Comparison of ENCODE assay signal across 14 cellular contexts in the genomic region with DNA sequence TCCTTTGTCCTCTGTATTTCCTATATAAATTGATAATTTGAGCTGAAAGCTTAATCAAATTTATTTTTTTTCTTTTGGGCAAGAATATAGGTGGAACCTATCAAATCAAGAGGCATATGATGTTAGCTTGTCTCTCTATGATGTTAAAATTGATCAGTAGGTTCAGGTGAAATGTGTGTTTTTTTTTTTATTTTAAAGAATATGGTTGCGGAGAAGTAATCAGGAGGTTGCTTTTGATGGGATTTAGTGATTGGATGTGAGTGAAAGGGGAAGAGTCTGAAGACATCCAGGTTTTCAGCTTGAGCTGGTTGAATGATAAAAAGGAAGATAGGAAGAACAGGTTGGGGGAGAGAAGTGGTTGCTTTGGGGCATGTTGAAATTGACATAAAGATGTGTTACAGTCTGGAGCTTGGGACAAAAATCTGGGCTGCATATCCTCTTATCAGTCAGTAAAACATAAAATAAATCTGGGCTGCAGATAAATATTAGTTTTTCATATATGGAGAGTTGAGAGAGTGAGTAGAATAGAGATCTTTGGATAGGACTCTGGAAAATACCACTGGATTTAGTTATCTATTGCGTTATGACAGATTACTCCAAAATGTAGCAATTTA. TPM values are rescaled to one million over a fixed set of nuclear protein-coding genes. Genes with fewer than 3 reads are reported as not detected.
DNase-seq lines count a peak whose midpoint lies in the region; ATAC-seq, FAIRE-seq and TF ChIP-seq lines count a peak whose summit lies in the region.
"Had no signal": no experiment of that assay in that cellular context is flagged by ENCODE, and none has a peak within 500 bp of the region (broad histone marks: within the 10 kb centered on the region; RNA-seq: fewer than 3 reads in every experiment).

No MANE protein-coding gene starts in this region.

- H3K27me3 ChIP-seq in Panc1 (ENCODE audit: control insufficient read depth, insufficient read depth, low read length) (no peaks in the 10 kb centered on the region), gastroesophageal sphincter (no peaks in the 10 kb centered on the region)
- H3K27me3 ChIP-seq: thyroid gland had no signal

- no peak for ATAC-seq in Panc1
- ATAC-seq in gastroesophageal sphincter = no peak
- no peak for ATAC-seq in stimulated activated effector memory CD8-positive, alpha-beta T cell treated with anti-CD3 and anti-CD28 coated beads, Interleukin-12 subunit alpha, Interleukin-12 subunit beta, amount 100 ng/mL, for 72 hours
- ATAC-seq in GM19328 (IDR thresholded peaks at IDR 0.05; ENCODE audit: unreplicated experiment) = no peak

- intact Hi-C loops in Panc1 (cut with micrococcal nuclease; ENCODE audit: unreplicated experiment) = no loop called here

- no peaks in the 10 kb centered on the region for H3K9me3 ChIP-seq in Panc1 (ENCODE audit: control insufficient read depth, insufficient read depth, low read depth, low read length)
- H3K9me3 ChIP-seq in gastroesophageal sphincter = no peaks in the 10 kb centered on the region
- H3K9me3 ChIP-seq: prostate gland, thyroid gland had no signal

- DNase-seq in Panc1 (ENCODE audit: low read depth, low spot score) (no peak), NCI-H2107 (lab: John Stamatoyannopoulos, UW) (no peak), NCI-H2081 treated with DMSO at 0.1 percent for 48 hours (lab: John Stamatoyannopoulos, UW) (no peak)
- no peak for DNase-seq in stimulated activated effector memory CD8-positive, alpha-beta T cell treated with anti-CD3 and anti-CD28 coated beads, Interleukin-12 subunit alpha, Interleukin-12 subunit beta, amount 100 ng/mL, for 72 hours (ENCODE audit: low spot score in 2 of 2)
- DNase-seq: activated naive CD8-positive, alpha-beta T cell treated with anti-CD3 and anti-CD28 coated beads, Interleukin-2, amount 50 U/mL, for 24 hours; activated T-cell treated with anti-CD3 and anti-CD28 coated beads, Interleukin-2, amount 50 U/mL, for 4 hours; cerebellar nuclear complex; H7 had no signal

- WGBS in gastroesophageal sphincter (ENCODE audit: low coverage in 1 of 2), 2 donors = 72 to 83% methylated on average over 1 to 2 of the region's 2 CpGs

- in situ Hi-C loops in Panc1 (cut with HindIII; ENCODE audit: low pct_unique_long_range_greater_than_20kb, low sequenced_read_pairs) = no loop called here

- no peaks in the 10 kb centered on the region for H3K36me3 Mint-ChIP-seq in stimulated activated effector memory CD8-positive, alpha-beta T cell treated with anti-CD3 and anti-CD28 coated beads, Interleukin-12 subunit alpha, Interleukin-12 subunit beta, amount 100 ng/mL, for 72 hours

- H3K36me3 ChIP-seq in Panc1 (ENCODE audit: control insufficient read depth, insufficient read depth, low read length) = peaks cover 2% of the 10 kb centered on the region; the same call in 1 of the 2 replicates
- no peaks in the 10 kb centered on the region for H3K36me3 ChIP-seq in gastroesophageal sphincter
- H3K36me3 ChIP-seq: prostate gland, thyroid gland had no signal

- BruUV-seq in Panc1 (replicated peaks; lab: Mats Ljungman, UMichigan) = no TSS peak

- TF ChIP-seq CTCF in Panc1 (IDR thresholded peaks at IDR 0.05) (no peak), gastroesophageal sphincter (IDR thresholded peaks at IDR 0.05) (no peak)

- H3K4me3 Mint-ChIP-seq in stimulated activated effector memory CD8-positive, alpha-beta T cell treated with anti-CD3 and anti-CD28 coated beads, Interleukin-12 subunit alpha, Interleukin-12 subunit beta, amount 100 ng/mL, for 72 hours = no peak overlapping the region
- H3K4me3 Mint-ChIP-seq: activated naive CD8-positive, alpha-beta T cell treated with anti-CD3 and anti-CD28 coated beads, Interleukin-2, amount 50 U/mL, for 24 hours; activated T-cell treated with anti-CD3 and anti-CD28 coated beads, Interleukin-2, amount 50 U/mL, for 4 hours; B cell had no signal

- H3K27ac ChIP-seq in Panc1 (ENCODE audit: low read length) (peak overlapping the region; percentile 75), gastroesophageal sphincter (peak overlapping the region in 3 of 4 donors; percentile 18 to 60 (median 50))

- peaks cover 37% of the 10 kb centered on the region for H3K4me1 Mint-ChIP-seq in stimulated activated effector memory CD8-positive, alpha-beta T cell treated with anti-CD3 and anti-CD28 coated beads, Interleukin-12 subunit alpha, Interleukin-12 subunit beta, amount 100 ng/mL, for 72 hours

- no peak for TF ChIP-seq POLR2A in gastroesophageal sphincter (IDR thresholded peaks at IDR 0.05)

- H3K4me1 ChIP-seq in Panc1 (ENCODE audit: control insufficient read depth, insufficient read depth, low read length) (peaks cover 56% of the 10 kb centered on the region), gastroesophageal sphincter (peaks cover 4 to 83% (median 12%) of the 10 kb centered on the region in 3 donors)
- H3K4me1 ChIP-seq: prostate gland had no signal

- no peaks in the 10 kb centered on the region for H3K9me3 Mint-ChIP-seq in stimulated activated effector memory CD8-positive, alpha-beta T cell treated with anti-CD3 and anti-CD28 coated beads, Interleukin-12 subunit alpha, Interleukin-12 subunit beta, amount 100 ng/mL, for 72 hours
- H3K9me3 Mint-ChIP-seq: activated naive CD8-positive, alpha-beta T cell treated with anti-CD3 and anti-CD28 coated beads, Interleukin-2, amount 50 U/mL, for 24 hours; activated T-cell treated with anti-CD3 and anti-CD28 coated beads, Interleukin-2, amount 50 U/mL, for 4 hours had no signal

- FAIRE-seq in G401.6 (lab: Jason Lieb, UNC) = peak; percentile 15

- TF ChIP-seq EP300 in gastroesophageal sphincter (IDR thresholded peaks at IDR 0.05) = no peak

- peak overlapping the region; percentile 18 for H3K27ac Mint-ChIP-seq in stimulated activated effector memory CD8-positive, alpha-beta T cell treated with anti-CD3 and anti-CD28 coated beads, Interleukin-12 subunit alpha, Interleukin-12 subunit beta, amount 100 ng/mL, for 72 hours
- H3K27ac Mint-ChIP-seq: activated naive CD8-positive, alpha-beta T cell treated with anti-CD3 and anti-CD28 coated beads, Interleukin-2, amount 50 U/mL, for 24 hours; B cell had no signal

- CTCF ChIA-PET in Panc1 (lab: Charles Lee) = no interaction called here

- H3K4me3 ChIP-seq in Panc1 (ENCODE audit: low read depth in 2 of 2, low read length in 2 of 2) = no peak overlapping the region
- H3K4me3 ChIP-seq in gastroesophageal sphincter = no peak overlapping the region
- H3K4me3 ChIP-seq: prostate gland, thyroid gland had no signal

- POLR2A ChIA-PET in Panc1 (lab: Charles Lee) = interaction anchor here (0.6 to 0.7 kb wide), 2 partner anchors 16 to 169 kb away, joined by 3 read pairs; no protein-coding TSS in a partner anchor

RNA-seq across cellular contexts. Expression of gene OSBPL9, which starts 5.1 kb away (rescaled TPM):
- 85.5 TPM for total RNA-seq in Panc1 (2021; ENCODE audit: unreplicated experiment)
- polyA plus RNA-seq in Panc1 (2012; ENCODE audit: insufficient read length) = 63.5 TPM
- 100 to 1,000 TPM in 1 of 4 donors, 10 to 100 TPM in 3; 56.9 to 110 (median 78.3) TPM for total RNA-seq in gastroesophageal sphincter
